ENCODE assay signal across 21 cellular contexts in the genomic region with DNA sequence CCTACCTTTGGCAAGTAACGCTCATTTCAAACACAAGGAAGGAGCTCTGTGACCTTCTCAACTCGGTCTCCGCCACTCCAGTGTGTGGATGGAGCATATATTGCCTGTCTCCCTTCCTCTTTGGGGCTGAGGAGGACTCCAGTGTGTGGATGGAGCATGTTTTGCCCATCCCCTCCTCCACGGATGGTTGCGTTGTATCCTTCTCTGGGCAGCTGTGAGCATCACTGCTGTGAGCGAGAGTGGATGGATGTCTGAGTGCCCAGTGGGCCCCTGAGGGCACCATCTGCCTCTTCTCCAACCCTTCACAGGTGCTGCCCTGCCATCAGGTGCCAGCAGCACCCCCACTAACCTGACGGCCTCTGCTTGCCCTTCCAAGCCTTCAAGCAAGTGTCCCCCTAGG.
"Had no signal": no experiment of that assay in that cellular context is flagged by ENCODE, and none has a peak within 500 bp of the region (broad histone marks: within the 10 kb centered on the region; RNA-seq: fewer than 3 reads in every experiment).

No MANE protein-coding gene starts in this region.

- H3K4me3 ChIP-seq: dorsolateral prefrontal cortex, gastrocnemius medialis, left lung, psoas muscle, skin epidermis, spleen, testis, tibial artery, upper lobe of right lung, uterus had no signal

- H3K4me1 ChIP-seq: gastrocnemius medialis, left lung, psoas muscle, spleen, testis, tibial artery, upper lobe of right lung, uterus had no signal

- H3K9me3 ChIP-seq: gastrocnemius medialis, neutrophil, psoas muscle, testis, upper lobe of right lung, uterus had no signal

- H3K27ac Mint-ChIP-seq: natural killer cell; stimulated activated memory B cell treated with anti-CD40 and anti-IgM and Interleukin-4, amounts not matched to agents 10 μg/mL and 1 μg/mL and 100 μg/mL, for 72 hours had no signal

- H3K27me3 ChIP-seq: neutrophil, testis, uterus had no signal

- H3K27ac ChIP-seq: dorsolateral prefrontal cortex, gastrocnemius medialis, left lung, neutrophil, psoas muscle, skin epidermis, spleen, testis, tibial artery, upper lobe of right lung, uterus had no signal

- H3K4me3 Mint-ChIP-seq: natural killer cell; stimulated activated memory B cell treated with anti-CD40 and anti-IgM and Interleukin-4, amounts not matched to agents 10 μg/mL and 1 μg/mL and 100 μg/mL, for 72 hours had no signal

- DNase-seq: cerebellar nuclear complex; effector CD4-positive, alpha-beta T cell; foreskin fibroblast; gastrocnemius medialis; mammary epithelial cell; natural killer cell; psoas muscle; right cardiac atrium; spleen; stimulated activated CD4-positive, alpha-beta T cell treated with anti-CD3 and anti-CD28 coated beads, Interleukin-4, amount 100 ng/mL, for 4 hours; stimulated activated naive CD8-positive, alpha-beta T cell treated with anti-CD3 and anti-CD28 coated beads, Interleukin-15, Interleukin-2, amounts not matched to agents 100 U/mL and 50 U/mL, for 24 hours; substantia nigra; tibial artery; upper lobe of right lung; uterus had no signal

- H3K36me3 Mint-ChIP-seq: natural killer cell; stimulated activated memory B cell treated with anti-CD40 and anti-IgM and Interleukin-4, amounts not matched to agents 10 μg/mL and 1 μg/mL and 100 μg/mL, for 72 hours had no signal

- H3K36me3 ChIP-seq: gastrocnemius medialis, left lung, neutrophil, spleen, tibial artery, upper lobe of right lung, uterus had no signal

- ATAC-seq: gastrocnemius medialis; left lung; natural killer cell; psoas muscle; stimulated activated memory B cell treated with anti-CD40 and anti-IgM and Interleukin-4, amounts not matched to agents 10 μg/mL and 1 μg/mL and 100 μg/mL, for 72 hours; stimulated activated naive CD8-positive, alpha-beta T cell treated with anti-CD3 and anti-CD28 coated beads, Interleukin-15, Interleukin-2, amounts not matched to agents 100 U/mL and 50 U/mL, for 24 hours; upper lobe of right lung had no signal

- H3K4me1 Mint-ChIP-seq: natural killer cell; stimulated activated memory B cell treated with anti-CD40 and anti-IgM and Interleukin-4, amounts not matched to agents 10 μg/mL and 1 μg/mL and 100 μg/mL, for 72 hours had no signal

- H3K9me3 Mint-ChIP-seq: natural killer cell had no signal
